Comparison of ENCODE assay signal across 8 cellular contexts in the genomic region with DNA sequence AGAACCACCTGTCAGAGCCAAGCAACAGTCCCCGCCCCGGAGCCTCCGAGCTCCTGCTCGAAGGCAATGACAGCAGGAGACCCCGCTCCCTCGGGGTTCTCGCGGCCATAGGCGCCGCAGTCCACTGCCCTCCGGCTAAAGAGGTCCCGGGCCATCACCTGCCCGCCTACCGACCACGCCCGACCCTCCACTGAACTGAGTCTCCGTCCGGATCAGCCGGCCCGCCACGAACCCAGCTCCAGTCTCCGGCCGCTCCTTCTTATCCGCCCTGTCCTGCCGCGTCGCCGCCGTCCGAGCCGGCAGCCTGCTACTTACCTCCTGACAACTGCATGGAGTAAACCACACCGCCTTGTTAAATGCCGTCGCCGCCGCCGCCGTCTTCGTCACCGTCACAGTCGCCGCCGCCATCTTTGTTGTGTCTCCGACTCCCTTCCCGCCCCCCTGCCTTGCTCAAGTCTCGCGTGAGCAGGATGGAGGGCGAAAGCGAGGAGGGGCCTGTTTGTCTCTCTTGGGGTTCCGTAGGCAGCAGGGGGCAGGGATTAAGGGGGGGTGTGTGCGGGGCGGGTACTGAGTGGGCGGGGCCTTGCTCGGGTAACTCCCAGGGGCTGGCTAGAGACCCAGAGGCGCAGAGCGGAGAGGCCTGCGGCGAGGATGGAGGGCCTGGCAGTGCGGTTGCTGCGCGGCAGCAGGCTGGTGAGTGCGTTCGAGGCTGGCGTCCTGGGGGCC. TPM values are rescaled to one million over a fixed set of nuclear protein-coding genes. Genes with fewer than 3 reads are reported as not detected.
A peak's percentile ranks its signal among the peaks of the same experiment; 100 is the strongest.
DNase-seq lines count a peak whose midpoint lies in the region; ATAC-seq and TF ChIP-seq lines count a peak whose summit lies in the region.

TSS of gene ACADSB (plus strand) at position 628 of the 726 bp plus-strand sequence. CDS start at position 652, 24 bp downstream.
A gene with protein sequence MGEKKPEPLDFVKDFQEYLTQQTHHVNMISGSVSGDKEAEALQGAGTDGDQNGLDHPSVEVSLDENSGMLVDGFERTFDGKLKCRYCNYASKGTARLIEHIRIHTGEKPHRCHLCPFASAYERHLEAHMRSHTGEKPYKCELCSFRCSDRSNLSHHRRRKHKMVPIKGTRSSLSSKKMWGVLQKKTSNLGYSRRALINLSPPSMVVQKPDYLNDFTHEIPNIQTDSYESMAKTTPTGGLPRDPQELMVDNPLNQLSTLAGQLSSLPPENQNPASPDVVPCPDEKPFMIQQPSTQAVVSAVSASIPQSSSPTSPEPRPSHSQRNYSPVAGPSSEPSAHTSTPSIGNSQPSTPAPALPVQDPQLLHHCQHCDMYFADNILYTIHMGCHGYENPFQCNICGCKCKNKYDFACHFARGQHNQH (minus strand): TSS at position 417 of the 726 bp plus-strand sequence. CDS start 10,170 bp downstream, outside the sequence.

- no peaks in the 10 kb centered on the region for H3K9me2 ChIP-seq in GM23338 (ENCODE audit: insufficient read depth)

- H3K4me3 ChIP-seq in GM23338: peak within 1 kb of the TSS; percentile 98
- peak within 1 kb of the TSS; percentile 93 for H3K4me3 ChIP-seq in naive thymus-derived CD4-positive, alpha-beta T cell (ENCODE audit: low read length)

- no peaks in the 10 kb centered on the region for H3K9me3 ChIP-seq in naive thymus-derived CD4-positive, alpha-beta T cell (ENCODE audit: control insufficient read depth in 2 of 3, low read length in 3 of 3)

- DNase-seq in Daoy (ENCODE audit: low read depth) (peak; percentile 96), GM23338 (ENCODE audit: low spot score) (peak; percentile 99), Kasumi-1 (lab: John Stamatoyannopoulos, UW) (peak; percentile 98), RKO (ENCODE audit: low spot score) (peak; percentile 95), activated T-helper 1 cell treated with Interleukin-2 at 50 U/mL for 16 hours (ENCODE audit: low read depth) (peak; percentile 92), fibroblast of gingiva (ENCODE audit: low read depth) (peak; percentile 98)
- peak; percentile 83 to 98 (median 96) for DNase-seq in naive thymus-derived CD4-positive, alpha-beta T cell

- peaks cover 13% of the 10 kb centered on the region for H3K4me1 ChIP-seq in GM23338 (ENCODE audit: insufficient read depth)
- peaks cover 28 to 30% of the 10 kb centered on the region in 2 donors for H3K4me1 ChIP-seq in naive thymus-derived CD4-positive, alpha-beta T cell (ENCODE audit: control insufficient read depth in 2 of 2, insufficient read depth in 2 of 2, low read length in 2 of 2)

- H3K4me2 ChIP-seq in GM23338: peak within 1 kb of the TSS; percentile 96

- H3K36me3 ChIP-seq in GM23338 (ENCODE audit: insufficient read depth): no peaks in the 10 kb centered on the region
- H3K36me3 ChIP-seq in naive thymus-derived CD4-positive, alpha-beta T cell (ENCODE audit: control insufficient read depth in 2 of 3, insufficient read depth in 3 of 3, low read length in 3 of 3): peaks cover 0 to 6% (median 0%) of the 10 kb centered on the region in 3 experiments

- H3K27ac Mint-ChIP-seq in GM23338: peak within 1 kb of the TSS; percentile 97
- H3K27ac Mint-ChIP-seq in naive thymus-derived CD4-positive, alpha-beta T cell: peak within 1 kb of the TSS; percentile 99 to 100 (median 100)
- peak within 1 kb of the TSS; percentile 92 for H3K27ac Mint-ChIP-seq in stimulated activated memory B cell treated with anti-CD40 and anti-IgM and Interleukin-4, amounts not matched to agents 10 μg/mL and 1 μg/mL and 100 μg/mL, for 72 hours

- TF ChIP-seq CTCF in GM23338 (conservative IDR thresholded peaks at IDR 0.05; ENCODE audit: low read depth in 2 of 2): no peak

- peak within 1 kb of the TSS; percentile 88; the same call in 1 of the 2 replicates for H3K27ac ChIP-seq in GM23338 (ENCODE audit: low read depth)
- peak within 1 kb of the TSS; percentile 92 for H3K27ac ChIP-seq in naive thymus-derived CD4-positive, alpha-beta T cell (ENCODE audit: low read depth, low read length)

- POLR2A ChIA-PET in naive thymus-derived CD4-positive, alpha-beta T cell (lab: Charles Lee): interaction anchor here (0.5 to 4.8 kb wide), 16 partner anchors 9 to 1907 kb away, joined by 3 to 71 read pairs (median 3); partner anchors contain the start of genes BUB3, C10orf88 and PSTK

- H3K27me3 ChIP-seq in GM23338 (ENCODE audit: insufficient read depth): peaks cover 26% of the 10 kb centered on the region
- H3K27me3 ChIP-seq in naive thymus-derived CD4-positive, alpha-beta T cell (ENCODE audit: control insufficient read depth in 2 of 2, insufficient read depth in 2 of 2, low read length in 2 of 2): no peaks in the 10 kb centered on the region

- H3F3A ChIP-seq in GM23338 (replicated peaks; ENCODE audit: low read depth): no peaks in the 10 kb centered on the region

- H2AFZ ChIP-seq in GM23338: peak within 1 kb of the TSS; percentile 92

- peak; percentile 95 for ATAC-seq in GM23338
- ATAC-seq in naive thymus-derived CD4-positive, alpha-beta T cell: peak; percentile 97
- peak; percentile 96 for ATAC-seq in stimulated activated memory B cell treated with anti-CD40 and anti-IgM and Interleukin-4, amounts not matched to agents 10 μg/mL and 1 μg/mL and 100 μg/mL, for 72 hours

- no peaks in the 10 kb centered on the region; the same call in 1 of the 2 replicates for H4K20me1 ChIP-seq in GM23338 (replicated peaks; ENCODE audit: insufficient read depth)

- peaks cover 29% of the 10 kb centered on the region for H3K4me1 Mint-ChIP-seq in GM23338
- peaks cover 28 to 78% (median 71%) of the 10 kb centered on the region in 7 donors for H3K4me1 Mint-ChIP-seq in naive thymus-derived CD4-positive, alpha-beta T cell
- peaks cover 43% of the 10 kb centered on the region for H3K4me1 Mint-ChIP-seq in stimulated activated memory B cell treated with anti-CD40 and anti-IgM and Interleukin-4, amounts not matched to agents 10 μg/mL and 1 μg/mL and 100 μg/mL, for 72 hours

- intact Hi-C loops in naive thymus-derived CD4-positive, alpha-beta T cell (cut with micrococcal nuclease): loop anchor here (1.0 to 5.0 kb wide), 16 partner anchors 19 to 1908 kb away; partner anchors contain the start of genes ATE1 (in 2 of the 2), BUB3 (in 2 of the 2), C10orf88 (in 2 of the 2) and FAM24B (in 2 of the 2)

- CTCF ChIA-PET in naive thymus-derived CD4-positive, alpha-beta T cell (lab: Charles Lee): interaction anchor here (0.8 to 1.5 kb wide), 2 partner anchors 13 to 30 kb away, joined by 3 read pairs; no protein-coding TSS in a partner anchor

- peaks cover 33% of the 10 kb centered on the region for H3K27me3 Mint-ChIP-seq in GM23338 (ENCODE audit: insufficient read depth, low read depth, poor library complexity)
- no peaks in the 10 kb centered on the region for H3K27me3 Mint-ChIP-seq in naive thymus-derived CD4-positive, alpha-beta T cell
- no peaks in the 10 kb centered on the region for H3K27me3 Mint-ChIP-seq in stimulated activated memory B cell treated with anti-CD40 and anti-IgM and Interleukin-4, amounts not matched to agents 10 μg/mL and 1 μg/mL and 100 μg/mL, for 72 hours

- peak within 1 kb of the TSS; percentile 96 for H3K4me3 Mint-ChIP-seq in GM23338
- H3K4me3 Mint-ChIP-seq in naive thymus-derived CD4-positive, alpha-beta T cell: peak within 1 kb of the TSS; percentile 91 to 100 (median 100)
- H3K4me3 Mint-ChIP-seq in stimulated activated memory B cell treated with anti-CD40 and anti-IgM and Interleukin-4, amounts not matched to agents 10 μg/mL and 1 μg/mL and 100 μg/mL, for 72 hours: peak within 1 kb of the TSS; percentile 94

- peaks cover 26% of the 10 kb centered on the region for H3K36me3 Mint-ChIP-seq in GM23338 (ENCODE audit: low read depth)
- H3K36me3 Mint-ChIP-seq in naive thymus-derived CD4-positive, alpha-beta T cell: peaks cover 4 to 18% (median 12%) of the 10 kb centered on the region in 5 donors
- H3K36me3 Mint-ChIP-seq in stimulated activated memory B cell treated with anti-CD40 and anti-IgM and Interleukin-4, amounts not matched to agents 10 μg/mL and 1 μg/mL and 100 μg/mL, for 72 hours: peaks cover 9% of the 10 kb centered on the region

- H3K79me2 ChIP-seq in GM23338 (replicated peaks; ENCODE audit: insufficient read depth): peaks cover 51% of the 10 kb centered on the region

- H3K9me3 Mint-ChIP-seq in GM23338: no peaks in the 10 kb centered on the region; the same call in 2 of the 3 replicates
- no peaks in the 10 kb centered on the region for H3K9me3 Mint-ChIP-seq in naive thymus-derived CD4-positive, alpha-beta T cell
- H3K9me3 Mint-ChIP-seq in stimulated activated memory B cell treated with anti-CD40 and anti-IgM and Interleukin-4, amounts not matched to agents 10 μg/mL and 1 μg/mL and 100 μg/mL, for 72 hours: no peaks in the 10 kb centered on the region

TF ChIP-seq in GM23338, 12 proteins besides CTCF, POLR2A, EP300 and RAD21 (continues in another document):
- no peak for TF ChIP-seq NANOG (IDR thresholded peaks at IDR 0.05; ENCODE audit: borderline replicate concordance)
- peak; percentile 80 for TF ChIP-seq CREB1 (CRISPR knock-in tag; IDR thresholded peaks at IDR 0.05; ENCODE audit: low read depth)
- TF ChIP-seq EZH2phosphoT487 (IDR thresholded peaks at IDR 0.05; ENCODE audit: unreplicated experiment): no peak

RNA-seq across cellular contexts. Expression of gene ACADSB, which starts in this region (rescaled TPM):
- 2.9 and 8.3 TPM in 2 replicates for total RNA-seq in Daoy (2014; rRNA removed; shearing (Covaris generic))
- total RNA-seq in GM23338 (2014; rRNA removed; shearing (Covaris generic)): 6.5 and 8.5 TPM in 2 replicates
- 3.7 and 4.1 TPM in 2 replicates for polyA plus RNA-seq in GM23338 (2016; fragmentation: Nextera tagmentation; extraction: Ambion mirVana)
- 10 to 100 TPM; 23.7 to 47.0 (median 27.3) TPM for total RNA-seq in naive thymus-derived CD4-positive, alpha-beta T cell
- 10 to 100 TPM; 25.0 to 35.3 TPM for polyA plus RNA-seq in naive thymus-derived CD4-positive, alpha-beta T cell

RNA-seq across cellular contexts. Expression of the second gene that starts in this region (rescaled TPM):
- 1.4 and 1.7 TPM in 2 replicates for total RNA-seq in Daoy (2014; rRNA removed; shearing (Covaris generic))
- total RNA-seq in GM23338 (2014; rRNA removed; shearing (Covaris generic)): 10.5 and 10.7 TPM in 2 replicates
- 5.2 and 6.9 TPM in 2 replicates for polyA plus RNA-seq in GM23338 (2016; fragmentation: Nextera tagmentation; extraction: Ambion mirVana)
- total RNA-seq in naive thymus-derived CD4-positive, alpha-beta T cell: 10 to 100 TPM; 15.8 to 57.7 (median 37.2) TPM
- polyA plus RNA-seq in naive thymus-derived CD4-positive, alpha-beta T cell: 10 to 100 TPM; 17.8 to 25.9 TPM

Comparison
In these comparisons a context has a peak if more than half of its experiments do, and no peak if none do; other contexts are left out.
1. Peak in every context shown above with its lines: DNase-seq, ATAC-seq, H3K4me3 ChIP-seq and H3K27ac ChIP-seq.